ENCODE assay signal across 20 cellular contexts in genomic region chr3:196055267-196055666, GRCh38.
"Had no signal": no experiment of that assay in that cellular context is flagged by ENCODE, and none has a peak within 500 bp of the region (broad histone marks: within the 10 kb centered on the region; RNA-seq: fewer than 3 reads in every experiment).

No MANE protein-coding gene starts in this region.

- H3K9me3 ChIP-seq: body of pancreas, esophagus muscularis mucosa, left ventricle myocardium inferior, right atrium auricular region had no signal

- H3K27me3 Mint-ChIP-seq: activated naive CD4-positive, alpha-beta T cell treated with anti-CD3 and anti-CD28 coated beads, Interleukin-2, amount 50 U/mL, for 24 hours; memory B cell; progenitor cell of endocrine pancreas; stimulated activated naive B cell treated with anti-CD40 and anti-IgM and Interleukin-4, amounts not matched to agents 10 μg/mL and 1 μg/mL and 100 μg/mL, for 72 hours had no signal

- ATAC-seq: body of pancreas; stimulated activated naive B cell treated with anti-CD40 and anti-IgM and Interleukin-4, amounts not matched to agents 10 μg/mL and 1 μg/mL and 100 μg/mL, for 72 hours had no signal

- H3K27ac ChIP-seq: body of pancreas, esophagus muscularis mucosa, left ventricle myocardium inferior, right atrium auricular region, skin epidermis had no signal

- H3K4me1 ChIP-seq: body of pancreas, esophagus muscularis mucosa, left ventricle myocardium inferior, right atrium auricular region had no signal

- H3K4me3 ChIP-seq: body of pancreas, esophagus muscularis mucosa, left ventricle myocardium inferior, right atrium auricular region, skin epidermis had no signal

- H3K27me3 ChIP-seq: body of pancreas, esophagus muscularis mucosa, right atrium auricular region had no signal

- DNase-seq: activated CD4-positive, alpha-beta T cell treated with anti-CD3 and anti-CD28 coated beads, Interleukin-2, amount 50 U/mL, for 4 hours; amniotic stem cell; caudate nucleus; left ventricle myocardium inferior; occipital lobe; stimulated activated CD4-positive, alpha-beta T cell treated with anti-CD3 and anti-CD28 coated beads, Interleukin-15, amount 100 ng/mL, for 24 hours; stimulated activated CD4-positive, alpha-beta T cell treated with anti-CD3 and anti-CD28 coated beads, Interleukin-4, amount 100 ng/mL, for 1 hour; stimulated activated naive B cell treated with anti-CD40 and anti-IgM and Interleukin-4, amounts not matched to agents 10 μg/mL and 1 μg/mL and 100 μg/mL, for 72 hours; SW 1271 had no signal

- FAIRE-seq: colon, endometrium, TTC549 had no signal

- H3K4me3 Mint-ChIP-seq: activated naive CD4-positive, alpha-beta T cell treated with anti-CD3 and anti-CD28 coated beads, Interleukin-2, amount 50 U/mL, for 24 hours; memory B cell; nephron; stimulated activated naive B cell treated with anti-CD40 and anti-IgM and Interleukin-4, amounts not matched to agents 10 μg/mL and 1 μg/mL and 100 μg/mL, for 72 hours had no signal

- H3K9me3 Mint-ChIP-seq: activated naive CD4-positive, alpha-beta T cell treated with anti-CD3 and anti-CD28 coated beads, Interleukin-2, amount 50 U/mL, for 24 hours; memory B cell; nephron; stimulated activated naive B cell treated with anti-CD40 and anti-IgM and Interleukin-4, amounts not matched to agents 10 μg/mL and 1 μg/mL and 100 μg/mL, for 72 hours had no signal

- H3K4me1 Mint-ChIP-seq: activated naive CD4-positive, alpha-beta T cell treated with anti-CD3 and anti-CD28 coated beads, Interleukin-2, amount 50 U/mL, for 24 hours; memory B cell; nephron; stimulated activated naive B cell treated with anti-CD40 and anti-IgM and Interleukin-4, amounts not matched to agents 10 μg/mL and 1 μg/mL and 100 μg/mL, for 72 hours had no signal

- H3K27ac Mint-ChIP-seq: activated naive CD4-positive, alpha-beta T cell treated with anti-CD3 and anti-CD28 coated beads, Interleukin-2, amount 50 U/mL, for 24 hours; memory B cell; nephron; progenitor cell of endocrine pancreas; stimulated activated naive B cell treated with anti-CD40 and anti-IgM and Interleukin-4, amounts not matched to agents 10 μg/mL and 1 μg/mL and 100 μg/mL, for 72 hours had no signal
